In genomic region chr22:44382461-44383038, GRCh38 we compare ENCODE assay signal across 25 cellular contexts.
A peak's percentile ranks its signal among the peaks of the same experiment; 100 is the strongest.
DNase-seq lines count a peak whose midpoint lies in the region; ATAC-seq and TF ChIP-seq lines count a peak whose summit lies in the region.
"Had no signal": no experiment of that assay in that cellular context is flagged by ENCODE, and none has a peak within 500 bp of the region (broad histone marks: within the 10 kb centered on the region; RNA-seq: fewer than 3 reads in every experiment).

No MANE protein-coding gene starts in this region.

- DNase-seq in WERI-Rb-1 (peak; percentile 84), chondrocyte (ENCODE audit: low spot score) (peak; percentile 82), left lobe of liver (ENCODE audit: low spot score) (peak; percentile 89), posterior vena cava (ENCODE audit: low spot score) (peak; percentile 66), UCSD-AML1 (lab: John Stamatoyannopoulos, UW; ENCODE audit: unreplicated experiment) (no peak), DMS153 treated with DMSO at 0.1 percent for 48 hours (lab: John Stamatoyannopoulos, UW; ENCODE audit: unreplicated experiment) (no peak)
- DNase-seq in activated effector memory CD4-positive, alpha-beta T cell treated with Interleukin-2 at 50 U/mL for 16 hours = no peak
- DNase-seq: activated CD4-positive, alpha-beta T cell treated with anti-CD3 and anti-CD28 coated beads, Interleukin-2, amount 50 U/mL, for 48 hours; anterior cingulate cortex; Caco-2; DMS79; GDM1; GOT3; IMR-90; nucleus accumbens; stimulated activated CD4-positive, alpha-beta T cell treated with anti-CD3 and anti-CD28 coated beads, Interleukin-12 subunit alpha, Interleukin-12 subunit beta, amount 100 ng/mL, for 4 hours; stimulated activated CD4-positive, alpha-beta T cell treated with anti-CD3 and anti-CD28 coated beads, Interleukin-4, amount 100 ng/mL, for 4 hours; T-helper 1 cell had no signal

- no peaks in the 10 kb centered on the region for H3K27me3 ChIP-seq in WERI-Rb-1 (ENCODE audit: insufficient read depth, low read depth, severe bottlenecking)
- H3K27me3 ChIP-seq: BLaER1 treated with 17β-estradiol and CSF1 and Interleukin-3, amounts not matched to agents 10 nM and 100 nM had no signal

- H3K27ac Mint-ChIP-seq in chondrocyte (ENCODE audit: unreplicated experiment) = no peak overlapping the region
- H3K27ac Mint-ChIP-seq: activated naive CD4-positive, alpha-beta T cell treated with anti-CD3 and anti-CD28 coated beads, Interleukin-2, amount 50 U/mL, for 72 hours; activated T-helper 1 cell treated with anti-CD3 and anti-CD28 coated beads, Interleukin-12 subunit alpha, Interleukin-12 subunit beta, Interleukin-2, Interleukin-4 antibody, amounts not matched to agents 30 ng/mL and 10 ng/mL and 1 ng/mL, durations not matched to agents 14 hours and 24 hours and 36 hours; memory B cell; stimulated activated memory B cell treated with anti-CD40 and anti-IgM and Interleukin-4, amounts not matched to agents 10 μg/mL and 1 μg/mL and 100 μg/mL, for 72 hours had no signal

- ATAC-seq in left lobe of liver (peak; percentile 76), HG03196 (IDR thresholded peaks at IDR 0.05; ENCODE audit: unreplicated experiment) (no peak)
- ATAC-seq: activated naive CD4-positive, alpha-beta T cell treated with anti-CD3 and anti-CD28 coated beads, Interleukin-2, amount 50 U/mL, for 72 hours; stimulated activated memory B cell treated with anti-CD40 and anti-IgM and Interleukin-4, amounts not matched to agents 10 μg/mL and 1 μg/mL and 100 μg/mL, for 72 hours had no signal

- peaks cover 7% of the 10 kb centered on the region for H3K9me3 Mint-ChIP-seq in chondrocyte (ENCODE audit: low read depth)
- H3K9me3 Mint-ChIP-seq: activated T-helper 1 cell treated with anti-CD3 and anti-CD28 coated beads, Interleukin-12 subunit alpha, Interleukin-12 subunit beta, Interleukin-2, Interleukin-4 antibody, amounts not matched to agents 30 ng/mL and 10 ng/mL and 1 ng/mL, durations not matched to agents 14 hours and 24 hours and 36 hours had no signal

- TF ChIP-seq CTCF in WERI-Rb-1 (IDR thresholded peaks at IDR 0.05; ENCODE audit: low read depth, low read length) (no peak), chondrocyte (IDR thresholded peaks at IDR 0.05) (no peak)

- no peak overlapping the region for H3K4me3 Mint-ChIP-seq in chondrocyte (ENCODE audit: unreplicated experiment)
- H3K4me3 Mint-ChIP-seq: activated T-helper 1 cell treated with anti-CD3 and anti-CD28 coated beads, Interleukin-12 subunit alpha, Interleukin-12 subunit beta, Interleukin-2, Interleukin-4 antibody, amounts not matched to agents 30 ng/mL and 10 ng/mL and 1 ng/mL, durations not matched to agents 14 hours and 24 hours and 36 hours; central memory CD8-positive, alpha-beta T cell; memory B cell; stimulated activated memory B cell treated with anti-CD40 and anti-IgM and Interleukin-4, amounts not matched to agents 10 μg/mL and 1 μg/mL and 100 μg/mL, for 72 hours had no signal

- H3K4me1 Mint-ChIP-seq in chondrocyte (ENCODE audit: low read depth) = no peaks in the 10 kb centered on the region
- H3K4me1 Mint-ChIP-seq: memory B cell; stimulated activated memory B cell treated with anti-CD40 and anti-IgM and Interleukin-4, amounts not matched to agents 10 μg/mL and 1 μg/mL and 100 μg/mL, for 72 hours had no signal

- H3K27ac ChIP-seq in WERI-Rb-1 = peak overlapping the region; percentile 80
- H3K27ac ChIP-seq: BLaER1 treated with 17β-estradiol and CSF1 and Interleukin-3, amounts not matched to agents 10 nM and 100 nM had no signal

- no peaks in the 10 kb centered on the region for H3K9me3 ChIP-seq in WERI-Rb-1 (ENCODE audit: severe bottlenecking)
- H3K9me3 ChIP-seq: Caco-2 had no signal

- H3K27me3 Mint-ChIP-seq in chondrocyte (ENCODE audit: low read depth) = peaks cover 67% of the 10 kb centered on the region

- H3K36me3 Mint-ChIP-seq in chondrocyte (ENCODE audit: low read depth) = peaks cover 3% of the 10 kb centered on the region
- H3K36me3 Mint-ChIP-seq: memory B cell had no signal

- intact Hi-C loops in posterior vena cava (cut with DNase I) = no loop called here

- no peaks in the 10 kb centered on the region for H3K36me3 ChIP-seq in WERI-Rb-1
- H3K36me3 ChIP-seq: BLaER1 treated with 17β-estradiol and CSF1 and Interleukin-3, amounts not matched to agents 10 nM and 100 nM had no signal

- peak overlapping the region; percentile 7 for H3K4me3 ChIP-seq in WERI-Rb-1 (ENCODE audit: low read depth, low read length)
- H3K4me3 ChIP-seq: BLaER1 treated with 17β-estradiol and CSF1 and Interleukin-3, amounts not matched to agents 10 nM and 100 nM had no signal

Comparison
In these comparisons a context has a peak if more than half of its experiments do, and no peak if none do; other contexts are left out.
1. DNase-seq: peak in WERI-Rb-1 (single experiment), chondrocyte (single experiment), left lobe of liver (single experiment) and posterior vena cava (single experiment); none in UCSD-AML1 (single experiment), activated effector memory CD4-positive, alpha-beta T cell treated with Interleukin-2 at 50 U/mL for 16 hours (single experiment) and DMS153 treated with DMSO at 0.1 percent for 48 hours (single experiment).